Comparison of ENCODE assay signal across 16 cellular contexts in genomic region chr18:37207343-37207742, GRCh38.
DNase-seq lines count a peak whose midpoint lies in the region; ATAC-seq, FAIRE-seq and TF ChIP-seq lines count a peak whose summit lies in the region.
"Had no signal": no experiment of that assay in that cellular context is flagged by ENCODE, and none has a peak within 500 bp of the region (broad histone marks: within the 10 kb centered on the region; RNA-seq: fewer than 3 reads in every experiment).

No MANE protein-coding gene starts in this region.

- peaks cover 3% of the 10 kb centered on the region for H3K36me3 Mint-ChIP-seq in WTC11
- peaks cover 13% of the 10 kb centered on the region for H3K36me3 Mint-ChIP-seq in stimulated activated memory B cell treated with anti-CD40 and anti-IgM and Interleukin-4, amounts not matched to agents 10 μg/mL and 1 μg/mL and 100 μg/mL, for 72 hours

- intact Hi-C loops in aorta (cut with DNase I): no loop called here
- intact Hi-C loops in left cardiac atrium (cut with DNase I): no loop called here

- TF ChIP-seq CTCF in A549 (IDR thresholded peaks at IDR 0.05): no peak
- no peak for TF ChIP-seq CTCF in WTC11 (IDR thresholded peaks at IDR 0.05)

- no peak for TF ChIP-seq POLR2A in A549 (IDR thresholded peaks at IDR 0.05; ENCODE audit: low read length)

- TF ChIP-seq EP300 in A549 (IDR thresholded peaks at IDR 0.05): no peak

- CTCF ChIA-PET in A549 (lab: Yijun Ruan, JAX): interaction anchor here (0.6 to 1.0 kb wide), 4 partner anchors 128 to 467 kb away, joined by 3 read pairs; no protein-coding TSS in a partner anchor
- CTCF ChIA-PET in WTC11 (lab: Charles Lee): interaction anchor here (0.6 to 1.0 kb wide), 5 partner anchors 35 to 305 kb away, joined by 3 to 5 read pairs (median 3); no protein-coding TSS in a partner anchor

- WGBS in A549 (ENCODE audit: missing lambda C conversion rate): 18% methylated on average over 1 of the region's 1 CpG
- WGBS in aorta, 2 donors: 87 to 90% methylated on average over 1 of the region's 1 CpG

- H3K27me3 ChIP-seq in Karpas-422 (ENCODE audit: low read length) (no peaks in the 10 kb centered on the region), aorta (ENCODE audit: control insufficient read depth in 1 of 2, insufficient read depth in 2 of 2, low read length in 1 of 2) (no peaks in the 10 kb centered on the region)

- H3K4me1 ChIP-seq in A549 (no peaks in the 10 kb centered on the region), Karpas-422 (ENCODE audit: low read length) (no peaks in the 10 kb centered on the region), aorta (ENCODE audit: control insufficient read depth in 1 of 2, insufficient read depth in 2 of 2, low read length in 2 of 2) (no peaks in the 10 kb centered on the region)
- H3K4me1 ChIP-seq: Caco-2 had no signal

- H2AFZ ChIP-seq in Karpas-422 (ENCODE audit: low read length): no peak overlapping the region

- peaks cover 12% of the 10 kb centered on the region for H3K9me3 Mint-ChIP-seq in WTC11
- peaks cover 5% of the 10 kb centered on the region for H3K9me3 Mint-ChIP-seq in stimulated activated memory B cell treated with anti-CD40 and anti-IgM and Interleukin-4, amounts not matched to agents 10 μg/mL and 1 μg/mL and 100 μg/mL, for 72 hours

- H3K79me2 ChIP-seq in Karpas-422 (ENCODE audit: low read length): no peaks in the 10 kb centered on the region

- POLR2A ChIA-PET in A549 (lab: Yijun Ruan, JAX): no interaction called here
- POLR2A ChIA-PET in WTC11 (lab: Charles Lee): no interaction called here

- H3K27me3 Mint-ChIP-seq in WTC11 (ENCODE audit: low read depth): peaks cover 60% of the 10 kb centered on the region
- no peaks in the 10 kb centered on the region for H3K27me3 Mint-ChIP-seq in stimulated activated memory B cell treated with anti-CD40 and anti-IgM and Interleukin-4, amounts not matched to agents 10 μg/mL and 1 μg/mL and 100 μg/mL, for 72 hours

- no peaks in the 10 kb centered on the region for H4K20me1 ChIP-seq in Karpas-422 (ENCODE audit: insufficient read depth, low read depth, low read length)

- H3K27ac ChIP-seq in A549 (no peak overlapping the region), Karpas-422 (ENCODE audit: low read length) (no peak overlapping the region), aorta (ENCODE audit: low read depth in 1 of 2, low read length in 2 of 2) (no peak overlapping the region)
- H3K27ac ChIP-seq: 22Rv1 had no signal

- ATAC-seq in A549: no peak
- peak; percentile 90 for ATAC-seq in WTC11
- no peak for ATAC-seq in stimulated activated memory B cell treated with anti-CD40 and anti-IgM and Interleukin-4, amounts not matched to agents 10 μg/mL and 1 μg/mL and 100 μg/mL, for 72 hours
- no peak for ATAC-seq in aorta (ENCODE audit: low FRiP score)
- ATAC-seq in left cardiac atrium: no peak

- H3K4me1 Mint-ChIP-seq in WTC11: peaks cover 2% of the 10 kb centered on the region; the same call in 1 of the 2 replicates
- H3K4me1 Mint-ChIP-seq in stimulated activated memory B cell treated with anti-CD40 and anti-IgM and Interleukin-4, amounts not matched to agents 10 μg/mL and 1 μg/mL and 100 μg/mL, for 72 hours: no peaks in the 10 kb centered on the region

- no peak overlapping the region for H3K9ac ChIP-seq in Karpas-422 (ENCODE audit: low read length)

- peaks cover 1% of the 10 kb centered on the region; the same call in 1 of the 2 replicates for H3K9me2 ChIP-seq in Karpas-422 (replicated peaks; ENCODE audit: insufficient read depth, low read length)

- peak; percentile 4 for DNase-seq in DMS 273 (lab: John Stamatoyannopoulos, UW; ENCODE audit: unreplicated experiment)
- DNase-seq in DMS 273 treated with DMSO at 0.1 percent for 48 hours (lab: John Stamatoyannopoulos, UW): no peak
- DNase-seq in A549 (ENCODE audit: low read depth in 1 of 2, low spot score in 1 of 2): peak in 1 of 2 experiments; percentile 3
- peak; percentile 41 for DNase-seq in Karpas-422
- DNase-seq in WTC11 (ENCODE audit: low spot score): no peak
- DNase-seq in aorta: no peak
- no peak for DNase-seq in left cardiac atrium
- DNase-seq: GOT3, NCI-H1694 treated with DMSO at 0.1 percent for 48 hours, NCI-H2107, OCI-M1, RPMI8226, SHP77 treated with DMSO at 0.1 percent for 48 hours had no signal

- H3K9me3 ChIP-seq in A549: no peaks in the 10 kb centered on the region
- no peaks in the 10 kb centered on the region; the same call in 1 of the 2 replicates for H3K9me3 ChIP-seq in Karpas-422 (ENCODE audit: low read length)
- H3K9me3 ChIP-seq in aorta (ENCODE audit: control insufficient read depth, low read length): peaks cover 1% of the 10 kb centered on the region
- H3K9me3 ChIP-seq: Caco-2 had no signal

- TF ChIP-seq RAD21 in A549 (conservative IDR thresholded peaks at IDR 0.05 in 1 of 2, IDR thresholded peaks at IDR 0.05 in 1 of 2): peak; percentile 23 to 33; a peak in 2 of 5 replicates

- H3K36me3 ChIP-seq in Karpas-422 (ENCODE audit: insufficient read depth, low read length) (no peaks in the 10 kb centered on the region), aorta (ENCODE audit: control insufficient read depth in 1 of 2, insufficient read depth in 2 of 2, low read length in 1 of 2) (no peaks in the 10 kb centered on the region)

- no peak overlapping the region for H3K4me3 ChIP-seq in A549
- no peak overlapping the region for H3K4me3 ChIP-seq in Karpas-422 (ENCODE audit: low read length)
- no peak overlapping the region for H3K4me3 ChIP-seq in aorta (ENCODE audit: low read length in 2 of 2)

- H3K4me2 ChIP-seq in A549 (no peak overlapping the region), Karpas-422 (ENCODE audit: low read depth, low read length, poor library complexity, severe bottlenecking) (no peak overlapping the region)

- H3K4me3 Mint-ChIP-seq in WTC11: no peak overlapping the region
- H3K4me3 Mint-ChIP-seq in stimulated activated memory B cell treated with anti-CD40 and anti-IgM and Interleukin-4, amounts not matched to agents 10 μg/mL and 1 μg/mL and 100 μg/mL, for 72 hours: no peak overlapping the region

- FAIRE-seq in A549 (lab: Jason Lieb, UNC): no peak

- H3K27ac Mint-ChIP-seq in WTC11: no peak overlapping the region
- H3K27ac Mint-ChIP-seq in stimulated activated memory B cell treated with anti-CD40 and anti-IgM and Interleukin-4, amounts not matched to agents 10 μg/mL and 1 μg/mL and 100 μg/mL, for 72 hours: no peak overlapping the region

TF ChIP-seq in A549, 52 proteins besides CTCF, POLR2A, EP300 and RAD21:
- TF ChIP-seq, protein P1, sequence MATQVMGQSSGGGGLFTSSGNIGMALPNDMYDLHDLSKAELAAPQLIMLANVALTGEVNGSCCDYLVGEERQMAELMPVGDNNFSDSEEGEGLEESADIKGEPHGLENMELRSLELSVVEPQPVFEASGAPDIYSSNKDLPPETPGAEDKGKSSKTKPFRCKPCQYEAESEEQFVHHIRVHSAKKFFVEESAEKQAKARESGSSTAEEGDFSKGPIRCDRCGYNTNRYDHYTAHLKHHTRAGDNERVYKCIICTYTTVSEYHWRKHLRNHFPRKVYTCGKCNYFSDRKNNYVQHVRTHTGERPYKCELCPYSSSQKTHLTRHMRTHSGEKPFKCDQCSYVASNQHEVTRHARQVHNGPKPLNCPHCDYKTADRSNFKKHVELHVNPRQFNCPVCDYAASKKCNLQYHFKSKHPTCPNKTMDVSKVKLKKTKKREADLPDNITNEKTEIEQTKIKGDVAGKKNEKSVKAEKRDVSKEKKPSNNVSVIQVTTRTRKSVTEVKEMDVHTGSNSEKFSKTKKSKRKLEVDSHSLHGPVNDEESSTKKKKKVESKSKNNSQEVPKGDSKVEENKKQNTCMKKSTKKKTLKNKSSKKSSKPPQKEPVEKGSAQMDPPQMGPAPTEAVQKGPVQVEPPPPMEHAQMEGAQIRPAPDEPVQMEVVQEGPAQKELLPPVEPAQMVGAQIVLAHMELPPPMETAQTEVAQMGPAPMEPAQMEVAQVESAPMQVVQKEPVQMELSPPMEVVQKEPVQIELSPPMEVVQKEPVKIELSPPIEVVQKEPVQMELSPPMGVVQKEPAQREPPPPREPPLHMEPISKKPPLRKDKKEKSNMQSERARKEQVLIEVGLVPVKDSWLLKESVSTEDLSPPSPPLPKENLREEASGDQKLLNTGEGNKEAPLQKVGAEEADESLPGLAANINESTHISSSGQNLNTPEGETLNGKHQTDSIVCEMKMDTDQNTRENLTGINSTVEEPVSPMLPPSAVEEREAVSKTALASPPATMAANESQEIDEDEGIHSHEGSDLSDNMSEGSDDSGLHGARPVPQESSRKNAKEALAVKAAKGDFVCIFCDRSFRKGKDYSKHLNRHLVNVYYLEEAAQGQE (IDR thresholded peaks at IDR 0.05): no peak

TF ChIP-seq in WTC11, 78 proteins besides CTCF, POLR2A, EP300 and RAD21:
- no peak for TF ChIP-seq ZNF423 (CRISPR knock-in tag; IDR thresholded peaks at IDR 0.05)
- TF ChIP-seq RELA (CRISPR knock-in tag; IDR thresholded peaks at IDR 0.05; ENCODE audit: borderline replicate concordance): no peak

Comparison
In these comparisons a context has a peak if more than half of its experiments do, and no peak if none do; other contexts are left out.
1. DNase-seq: peak in DMS 273 (single experiment) and Karpas-422 (single experiment); none in DMS 273 treated with DMSO at 0.1 percent for 48 hours (single experiment), WTC11 (single experiment), aorta (0 of 2) and left cardiac atrium (single experiment).